In genomic region chr1:167949770-167950169, GRCh38 we compare ENCODE assay signal across 21 cellular contexts. TPM values are rescaled to one million over a fixed set of nuclear protein-coding genes. Genes with fewer than 3 reads are reported as not detected.
DNase-seq lines count a peak whose midpoint lies in the region; ATAC-seq and TF ChIP-seq lines count a peak whose summit lies in the region.
"Had no signal": no experiment of that assay in that cellular context is flagged by ENCODE, and none has a peak within 500 bp of the region (broad histone marks: within the 10 kb centered on the region; RNA-seq: fewer than 3 reads in every experiment).

No MANE protein-coding gene starts in this region.

- H3K4me3 ChIP-seq in fibroblast of villous mesenchyme (ENCODE audit: low read depth, low read length) = no peak overlapping the region
- H3K4me3 ChIP-seq: BLaER1 treated with 17β-estradiol and CSF1 and Interleukin-3, amounts not matched to agents 10 nM and 100 nM; GM12878; GM23338 had no signal

- peaks cover 27% of the 10 kb centered on the region for H3K36me3 Mint-ChIP-seq in activated CD4-positive, alpha-beta T cell treated with anti-CD3 and anti-CD28 coated beads, Interleukin-2, amount 10 ng/mL, durations not matched to agents 7 days and 5 days (ENCODE audit: low read depth)

- DNase-seq in HEK293T (ENCODE audit: extremely low spot score) = no peak
- peak; percentile 49 for DNase-seq in OCI-M1 (lab: John Stamatoyannopoulos, UW)
- peak; percentile 75 for DNase-seq in fibroblast of villous mesenchyme (ENCODE audit: low read depth)
- DNase-seq in activated CD4-positive, alpha-beta T cell treated with anti-CD3 and anti-CD28 coated beads, Interleukin-2, amount 10 ng/mL, durations not matched to agents 7 days and 5 days = no peak
- DNase-seq in activated CD8-positive, alpha-beta memory T cell treated with anti-CD3 and anti-CD28 coated beads, Interleukin-2, amount 50 U/mL, for 48 hours = no peak
- DNase-seq in AML-193 (lab: John Stamatoyannopoulos, UW) = no peak
- DNase-seq: BE2C; CD4-positive, alpha-beta T cell; CD8-positive, alpha-beta memory T cell; DMS 273 treated with DMSO at 0.1 percent for 48 hours; DMS79; EL; GDM1; H9 had no signal

- ATAC-seq in HG03520 (IDR thresholded peaks at IDR 0.05; ENCODE audit: unreplicated experiment) = no peak
- ATAC-seq: GM12878, GM23338, HCT116 had no signal

- no peaks in the 10 kb centered on the region for H3K9me3 Mint-ChIP-seq in activated CD4-positive, alpha-beta T cell treated with anti-CD3 and anti-CD28 coated beads, Interleukin-2, amount 10 ng/mL, durations not matched to agents 7 days and 5 days
- H3K9me3 Mint-ChIP-seq: CD4-positive, alpha-beta T cell; CD8-positive, alpha-beta memory T cell; GM23338; H9 had no signal

- H3K27me3 Mint-ChIP-seq in activated CD4-positive, alpha-beta T cell treated with anti-CD3 and anti-CD28 coated beads, Interleukin-2, amount 10 ng/mL, durations not matched to agents 7 days and 5 days = no peaks in the 10 kb centered on the region
- H3K27me3 Mint-ChIP-seq: CD4-positive, alpha-beta T cell; CD8-positive, alpha-beta memory T cell had no signal

- no peak overlapping the region for H3K27ac Mint-ChIP-seq in activated CD4-positive, alpha-beta T cell treated with anti-CD3 and anti-CD28 coated beads, Interleukin-2, amount 10 ng/mL, durations not matched to agents 7 days and 5 days
- H3K27ac Mint-ChIP-seq: CD14-positive monocyte; CD4-positive, alpha-beta T cell; CD8-positive, alpha-beta memory T cell; GM23338; H9 had no signal

- no peak overlapping the region for H3K4me3 Mint-ChIP-seq in activated CD4-positive, alpha-beta T cell treated with anti-CD3 and anti-CD28 coated beads, Interleukin-2, amount 10 ng/mL, durations not matched to agents 7 days and 5 days
- H3K4me3 Mint-ChIP-seq: CD14-positive monocyte; CD4-positive, alpha-beta T cell; CD8-positive, alpha-beta memory T cell; GM23338; H9 had no signal

- no peak for TF ChIP-seq CTCF in fibroblast of villous mesenchyme (IDR thresholded peaks at IDR 0.05; ENCODE audit: insufficient read depth, low read depth, low read length)

- POLR2A ChIA-PET in HEK293T (lab: Yijun Ruan, JAX) = interaction anchor here (0.7 to 2.7 kb wide), 2 partner anchors 8 to 13 kb away, joined by 4 to 11 read pairs; partner anchors contain the start of genes DCAF6 and MPC2
- POLR2A ChIA-PET in activated CD4-positive, alpha-beta T cell treated with anti-CD3 and anti-CD28 coated beads, Interleukin-2, amount 10 ng/mL, durations not matched to agents 7 days and 5 days (lab: Charles Lee) = no interaction called here

- peaks cover 22% of the 10 kb centered on the region for H3K4me1 Mint-ChIP-seq in activated CD4-positive, alpha-beta T cell treated with anti-CD3 and anti-CD28 coated beads, Interleukin-2, amount 10 ng/mL, durations not matched to agents 7 days and 5 days

- CTCF ChIA-PET in HEK293T (lab: Yijun Ruan, JAX) = interaction anchor here (0.7 kb wide), 1 partner anchor 133 kb away, joined by 3 read pairs; no protein-coding TSS in a partner anchor
- CTCF ChIA-PET in activated CD4-positive, alpha-beta T cell treated with anti-CD3 and anti-CD28 coated beads, Interleukin-2, amount 10 ng/mL, durations not matched to agents 7 days and 5 days (lab: Charles Lee) = interaction anchor here (0.7 kb wide), 1 partner anchor 15 kb away, joined by 3 read pairs; no protein-coding TSS in a partner anchor

TF ChIP-seq in HEK293T, 16 proteins besides CTCF, POLR2A, EP300 and RAD21:
- TF ChIP-seq, protein P1, sequence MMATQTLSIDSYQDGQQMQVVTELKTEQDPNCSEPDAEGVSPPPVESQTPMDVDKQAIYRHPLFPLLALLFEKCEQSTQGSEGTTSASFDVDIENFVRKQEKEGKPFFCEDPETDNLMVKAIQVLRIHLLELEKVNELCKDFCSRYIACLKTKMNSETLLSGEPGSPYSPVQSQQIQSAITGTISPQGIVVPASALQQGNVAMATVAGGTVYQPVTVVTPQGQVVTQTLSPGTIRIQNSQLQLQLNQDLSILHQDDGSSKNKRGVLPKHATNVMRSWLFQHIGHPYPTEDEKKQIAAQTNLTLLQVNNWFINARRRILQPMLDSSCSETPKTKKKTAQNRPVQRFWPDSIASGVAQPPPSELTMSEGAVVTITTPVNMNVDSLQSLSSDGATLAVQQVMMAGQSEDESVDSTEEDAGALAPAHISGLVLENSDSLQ (IDR thresholded peaks at IDR 0.05) = peak; percentile 80
- TF ChIP-seq ELF4 (IDR thresholded peaks at IDR 0.05) = no peak

RNA-seq across cellular contexts. Expression of gene MPC2, which starts 12.9 kb away (rescaled TPM):
- 30.3 and 33.7 TPM in 2 replicates for total RNA-seq in fibroblast of villous mesenchyme
- 10 to 100 TPM; 51.9 to 53.0 TPM for total RNA-seq in activated CD4-positive, alpha-beta T cell treated with anti-CD3 and anti-CD28 coated beads, Interleukin-2, amount 10 ng/mL, durations not matched to agents 7 days and 5 days

RNA-seq across cellular contexts. Expression of gene DCAF6, which starts 13.3 kb away (rescaled TPM):
- 58.0 and 73.4 TPM in 2 replicates for total RNA-seq in fibroblast of villous mesenchyme
- 10 to 100 TPM; 21.9 to 24.6 TPM for total RNA-seq in activated CD4-positive, alpha-beta T cell treated with anti-CD3 and anti-CD28 coated beads, Interleukin-2, amount 10 ng/mL, durations not matched to agents 7 days and 5 days

RNA-seq across cellular contexts. Expression of gene ADCY10, which starts 35.8 kb away (rescaled TPM):
- under 0.01 TPM in 1 of 2 replicates, not detected in the other for total RNA-seq in fibroblast of villous mesenchyme
- under 1 TPM in 1 of 2 experiments, not detected in 1; 0.15 TPM for total RNA-seq in activated CD4-positive, alpha-beta T cell treated with anti-CD3 and anti-CD28 coated beads, Interleukin-2, amount 10 ng/mL, durations not matched to agents 7 days and 5 days
- total RNA-seq: A172, GM12878, GM23338 had no signal

Comparison
In these comparisons a context has a peak if more than half of its experiments do, and no peak if none do; other contexts are left out.
1. DNase-seq: peak in OCI-M1 (single experiment) and fibroblast of villous mesenchyme (single experiment); none in HEK293T (single experiment), activated CD4-positive, alpha-beta T cell treated with anti-CD3 and anti-CD28 coated beads, Interleukin-2, amount 10 ng/mL, durations not matched to agents 7 days and 5 days (single experiment), activated CD8-positive, alpha-beta memory T cell treated with anti-CD3 and anti-CD28 coated beads, Interleukin-2, amount 50 U/mL, for 48 hours (single experiment) and AML-193 (0 of 2).